1 cellular context compared by ENCODE assay signal in genomic region chr10:35063837-35064454, GRCh38.
TF ChIP-seq lines count a peak whose summit lies in the region.

No MANE protein-coding gene starts in this region.

TF ChIP-seq in IMR-90, 13 proteins besides CTCF, POLR2A, EP300 and RAD21 (continued from another document):
- TF ChIP-seq USF2 (IDR thresholded peaks at IDR 0.05; ENCODE audit: low read depth, low read length), result no peak
- no peak for TF ChIP-seq MAZ (IDR thresholded peaks at IDR 0.05; ENCODE audit: borderline replicate concordance, low read depth, low read length)
- TF ChIP-seq MXI1 (IDR thresholded peaks at IDR 0.05; ENCODE audit: borderline replicate concordance, low read depth, low read length), result no peak
- TF ChIP-seq FOS (IDR thresholded peaks at IDR 0.05; ENCODE audit: low read depth, low read length), result no peak
- TF ChIP-seq NFE2L2 (IDR thresholded peaks at IDR 0.05; ENCODE audit: low read depth, low read length), result no peak
- no peak for TF ChIP-seq RFX5 (IDR thresholded peaks at IDR 0.05; ENCODE audit: low read depth, low read length)
- no peak for TF ChIP-seq CHD1 (IDR thresholded peaks at IDR 0.05; ENCODE audit: low read depth, low read length)
- no peak for TF ChIP-seq CEBPB (IDR thresholded peaks at IDR 0.05; ENCODE audit: low read depth, low read length)
- TF ChIP-seq BHLHE40 (IDR thresholded peaks at IDR 0.05; ENCODE audit: low read depth, low read length), result no peak
- TF ChIP-seq MAFK (IDR thresholded peaks at IDR 0.05; ENCODE audit: low read depth, low read length), result no peak
TF ChIP-seq in IMR-90: peak in this region for 0.
